8 cellular contexts compared by ENCODE assay signal in the genomic region with DNA sequence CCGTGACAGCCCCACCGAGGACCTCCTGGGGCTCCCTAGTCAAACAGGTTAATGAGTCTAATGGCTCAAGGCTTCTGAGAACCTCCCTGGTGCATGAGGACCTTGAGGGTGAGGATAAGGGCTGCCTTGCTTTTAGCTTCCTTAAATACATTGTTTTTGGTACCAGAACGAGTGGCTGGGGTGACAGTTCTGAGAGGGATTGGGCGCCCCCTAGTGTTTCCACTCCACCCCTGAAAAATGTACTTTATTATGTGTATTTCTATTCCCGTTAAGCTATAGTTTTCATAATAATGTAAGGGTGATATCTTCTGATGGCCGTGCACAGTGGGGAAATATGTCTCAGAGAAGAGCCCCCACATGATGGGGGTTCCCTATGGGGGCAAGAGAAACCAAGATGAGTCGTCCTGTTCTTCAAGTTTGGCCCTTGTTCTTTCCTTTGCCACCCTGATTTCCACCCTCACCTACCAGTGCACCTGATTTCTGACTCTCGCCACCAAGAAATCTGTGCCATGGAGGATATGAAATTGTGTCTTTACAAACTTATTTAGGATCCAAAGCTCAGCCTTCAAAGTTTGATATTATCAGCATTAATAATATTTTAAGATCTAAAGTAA. TPM values are rescaled to one million over a fixed set of nuclear protein-coding genes. Genes with fewer than 3 reads are reported as not detected.
A peak's percentile ranks its signal among the peaks of the same experiment; 100 is the strongest.
DNase-seq lines count a peak whose midpoint lies in the region; ATAC-seq, FAIRE-seq and TF ChIP-seq lines count a peak whose summit lies in the region.

No MANE protein-coding gene starts in this region.

- no peak overlapping the region for H3K4me3 ChIP-seq in colonic mucosa

- no peak overlapping the region for H3K27ac ChIP-seq in colonic mucosa

- FAIRE-seq in GM18507 (lab: Jason Lieb, UNC) = peak; percentile 79

- peak; percentile 70 for TF ChIP-seq CTCF in colonic mucosa (IDR thresholded peaks at IDR 0.05)

- no peaks in the 10 kb centered on the region for H3K4me1 ChIP-seq in colonic mucosa

- peaks cover 7% of the 10 kb centered on the region for H3K36me3 ChIP-seq in colonic mucosa

- H3K27me3 ChIP-seq in colonic mucosa = no peaks in the 10 kb centered on the region

- H3K9ac ChIP-seq in colonic mucosa (ENCODE audit: low read depth in 2 of 2, low read length in 2 of 2) = no peak overlapping the region

- H3K9me3 ChIP-seq in colonic mucosa = no peaks in the 10 kb centered on the region

- intact Hi-C loops in colonic mucosa (cut with DNase I) = loop anchor here (5.0 kb wide), 1 partner anchor 126 kb away; a partner anchor contains a TSS

- peak; percentile 20 for DNase-seq in 8988T
- DNase-seq in GM18507 (ENCODE audit: extremely low spot score, insufficient read length, low read depth) = peak; percentile 35
- peak; percentile 24 to 68 for DNase-seq in NCI-H524 (lab: John Stamatoyannopoulos, UW)
- peak; percentile 67 to 76 for DNase-seq in activated CD4-positive, alpha-beta T cell treated with anti-CD3 and anti-CD28 coated beads for 4 hours
- DNase-seq in colonic mucosa = peak; percentile 56
- DNase-seq in lung microvascular endothelial cell (ENCODE audit: low read depth in 2 of 2) = peak; percentile 63 to 77
- peak; percentile 45 for DNase-seq in stimulated activated CD8-positive, alpha-beta memory T cell treated with anti-CD3 and anti-CD28 coated beads, Interleukin-15, amount 100 ng/mL, for 24 hours (ENCODE audit: low read depth)

- ATAC-seq in HG03342 (IDR thresholded peaks at IDR 0.05; ENCODE audit: unreplicated experiment) = no peak

RNA-seq across cellular contexts. Expression of a gene that starts 14.5 kb away (rescaled TPM):
- not detected for total RNA-seq in colonic mucosa
- not detected in 2 replicates for total RNA-seq in lung microvascular endothelial cell

Comparison
In these comparisons a context has a peak if more than half of its experiments do, and no peak if none do; other contexts are left out.
1. DNase-seq: peak in every context shown above with its lines; median percentile 72 in activated CD4-positive, alpha-beta T cell treated with anti-CD3 and anti-CD28 coated beads for 4 hours; 70 in lung microvascular endothelial cell; 56 in colonic mucosa; 46 in NCI-H524; 45 in stimulated activated CD8-positive, alpha-beta memory T cell treated with anti-CD3 and anti-CD28 coated beads, Interleukin-15, amount 100 ng/mL, for 24 hours; 35 in GM18507; 20 in 8988T.